ENCODE assay signal across 11 cellular contexts in genomic region chr11:18578975-18579598, GRCh38. TPM values are rescaled to one million over a fixed set of nuclear protein-coding genes. Genes with fewer than 3 reads are reported as not detected.
DNase-seq lines count a peak whose midpoint lies in the region; ATAC-seq and TF ChIP-seq lines count a peak whose summit lies in the region.
"Had no signal": no experiment of that assay in that cellular context is flagged by ENCODE, and none has a peak within 500 bp of the region (broad histone marks: within the 10 kb centered on the region; RNA-seq: fewer than 3 reads in every experiment).

No MANE protein-coding gene starts in this region.

- no peak overlapping the region for H3K4me3 Mint-ChIP-seq in WTC11
- H3K4me3 Mint-ChIP-seq: IgD-negative memory B cell had no signal

- H3K36me3 Mint-ChIP-seq in WTC11 = no peaks in the 10 kb centered on the region

- no peak for TF ChIP-seq POLR2A in spleen (IDR thresholded peaks at IDR 0.05)

- H3K27me3 Mint-ChIP-seq in WTC11 (ENCODE audit: low read depth) = no peaks in the 10 kb centered on the region
- H3K27me3 Mint-ChIP-seq: IgD-negative memory B cell had no signal

- no peaks in the 10 kb centered on the region for H3K27me3 ChIP-seq in spleen (replicated peaks in 1 of 7)

- H3K4me1 Mint-ChIP-seq in WTC11 = 0 out of 2 replicates have a peak, but pooled peaks cover 2% of the 10 kb centered on the region
- H3K4me1 Mint-ChIP-seq: IgD-negative memory B cell had no signal

- intact Hi-C loops in spleen (cut with DNase I; ENCODE audit: low total_unique reads) = no loop called here

- peak; percentile 72 for ATAC-seq in HG02852 (IDR thresholded peaks at IDR 0.05; ENCODE audit: unreplicated experiment)
- no peak; the same call in none of the 2 replicates for ATAC-seq in WTC11
- ATAC-seq: right cardiac atrium had no signal

- H3K27ac Mint-ChIP-seq in WTC11 = 0 out of 2 replicates have a peak overlapping the region, but pooled peaks have one; percentile 33

- H3K36me3 ChIP-seq in spleen = peaks cover 0 to 58% (median 21%) of the 10 kb centered on the region in 6 donors

- POLR2A ChIA-PET in WTC11 (lab: Charles Lee) = no interaction called here

- WGBS in spleen, 5 donors = 71 to 82% (median 77%) methylated on average over 14 of the region's 14 CpGs

- peak; percentile 18 for DNase-seq in NCI-H82 (lab: John Stamatoyannopoulos, UW)
- DNase-seq in NCI-H82 treated with DMSO at 0.1 percent for 48 hours (lab: John Stamatoyannopoulos, UW; ENCODE audit: unreplicated experiment) = no peak
- no peak for DNase-seq in WTC11 (ENCODE audit: low spot score)
- DNase-seq in renal cortical epithelial cell (ENCODE audit: low read depth) = peak; percentile 54
- no peak for DNase-seq in spleen
- no peak for DNase-seq in NCI-H187 (lab: John Stamatoyannopoulos, UW)
- DNase-seq in SKM-1 (lab: John Stamatoyannopoulos, UW; ENCODE audit: unreplicated experiment) = no peak
- DNase-seq: 8988T, right cardiac atrium had no signal

- no peak overlapping the region for H3K27ac ChIP-seq in spleen

- H3K4me1 ChIP-seq in spleen = peaks cover 0 to 10% (median 0%) of the 10 kb centered on the region in 6 donors

- TF ChIP-seq CTCF in WTC11 (IDR thresholded peaks at IDR 0.05) = no peak
- TF ChIP-seq CTCF in spleen (IDR thresholded peaks at IDR 0.05 in 8 of 11, conservative IDR thresholded peaks at IDR 0.05 in 3 of 11) = no peak

- CTCF ChIA-PET in WTC11 (lab: Charles Lee) = interaction anchor here (2.6 kb wide), 1 partner anchor 39 kb away, joined by 6 read pairs; no protein-coding TSS in a partner anchor

- H3K9me3 ChIP-seq in spleen = no peaks in the 10 kb centered on the region

- H3K9me3 Mint-ChIP-seq in WTC11 = no peaks in the 10 kb centered on the region
- H3K9me3 Mint-ChIP-seq: IgD-negative memory B cell had no signal

- no peak overlapping the region for H3K4me3 ChIP-seq in spleen

TF ChIP-seq in WTC11, 78 proteins besides CTCF, POLR2A, EP300 and RAD21:
- no peak for TF ChIP-seq ZNF281 (CRISPR knock-in tag; IDR thresholded peaks at IDR 0.05)
- TF ChIP-seq SMAD4 (CRISPR knock-in tag; IDR thresholded peaks at IDR 0.05) = no peak
- TF ChIP-seq ARID4B (CRISPR knock-in tag; IDR thresholded peaks at IDR 0.05; ENCODE audit: borderline replicate concordance) = no peak
- no peak for TF ChIP-seq KAT7 (CRISPR knock-in tag; IDR thresholded peaks at IDR 0.05; ENCODE audit: borderline replicate concordance)
- no peak for TF ChIP-seq GRHL2 (CRISPR knock-in tag; IDR thresholded peaks at IDR 0.05; ENCODE audit: insufficient replicate concordance, severe bottlenecking)
- TF ChIP-seq RORB (CRISPR knock-in tag; IDR thresholded peaks at IDR 0.05) = no peak

RNA-seq across cellular contexts. Expression of gene UEVLD, which starts 9.4 kb away (rescaled TPM):
- 6.7 to 8.6 TPM (median 7.5 TPM) in 3 replicates for total RNA-seq in WTC11 (2021)
- total RNA-seq in renal cortical epithelial cell = 46.6 and 75.0 TPM in 2 replicates
- 10 to 100 TPM; 12.8 to 23.0 (median 19.9) TPM for total RNA-seq in spleen
- 1 to 10 TPM; 4.1 to 6.7 (median 4.7) TPM for polyA plus RNA-seq in spleen

RNA-seq across cellular contexts. Expression of gene MISFA, which starts 20.5 kb away (rescaled TPM):
- 2.3 to 3.2 TPM (median 3.2 TPM) in 3 replicates for total RNA-seq in WTC11 (2021)
- not detected in 2 replicates for total RNA-seq in renal cortical epithelial cell
- total RNA-seq in spleen = 1 to 10 TPM; 1.3 to 4.4 (median 2.1) TPM
- polyA plus RNA-seq in spleen = 1 to 10 TPM in 1 of 3 donors, under 1 TPM in 1, not detected in 1; 0.83 to 1.5 TPM

RNA-seq across cellular contexts. Expression of gene TSG101, which starts 52.3 kb away (rescaled TPM):
- 41.7 to 42.6 TPM (median 42.3 TPM) in 3 replicates for total RNA-seq in WTC11 (2021)
- 64.8 and 95.5 TPM in 2 replicates for total RNA-seq in renal cortical epithelial cell
- 10 to 100 TPM; 41.5 to 95.1 (median 52.1) TPM for total RNA-seq in spleen
- 10 to 100 TPM; 25.4 to 39.4 (median 34.4) TPM for polyA plus RNA-seq in spleen

RNA-seq across cellular contexts. Expression of gene SPTY2D1, which starts 55.1 kb away (rescaled TPM):
- total RNA-seq in WTC11 (2021) = 14.0 to 14.3 TPM (median 14.3 TPM) in 3 replicates
- total RNA-seq in renal cortical epithelial cell = 16.8 and 26.9 TPM in 2 replicates
- 10 to 100 TPM; 16.2 to 23.1 (median 19.1) TPM for total RNA-seq in spleen
- 1 to 10 TPM; 2.4 to 4.4 (median 2.9) TPM for polyA plus RNA-seq in spleen

Comparison
In these comparisons a context has a peak if more than half of its experiments do, and no peak if none do; other contexts are left out.
1. DNase-seq: peak in NCI-H82 (single experiment) and renal cortical epithelial cell (single experiment); none in NCI-H82 treated with DMSO at 0.1 percent for 48 hours (single experiment), WTC11 (single experiment), spleen (single experiment), NCI-H187 (0 of 2) and SKM-1 (single experiment).